Comparison of ENCODE assay signal across 8 cellular contexts in the genomic region with DNA sequence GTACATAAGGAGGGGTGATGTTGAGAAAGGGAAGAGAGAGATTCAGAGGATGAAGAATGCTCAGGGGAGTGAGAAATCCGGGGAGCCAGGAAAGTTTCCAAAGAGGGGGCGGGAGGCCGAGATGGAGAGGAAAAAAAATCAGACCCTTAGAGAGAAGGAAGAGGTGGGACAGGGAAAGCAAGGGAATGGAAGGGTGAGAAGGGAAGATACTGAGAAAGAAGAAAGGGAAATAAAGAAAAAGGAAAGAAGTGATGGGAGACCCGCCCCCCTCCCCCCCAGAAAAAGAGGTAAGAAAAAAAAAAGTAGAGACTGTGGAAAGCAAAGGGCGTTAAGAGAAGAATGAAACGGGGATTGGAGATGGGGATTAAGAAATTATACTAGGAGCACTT. TPM values are rescaled to one million over a fixed set of nuclear protein-coding genes. Genes with fewer than 3 reads are reported as not detected.
DNase-seq lines count a peak whose midpoint lies in the region; ATAC-seq and TF ChIP-seq lines count a peak whose summit lies in the region.

No MANE protein-coding gene starts in this region.

- no peak for ATAC-seq in left cardiac atrium
- ATAC-seq in aorta (ENCODE audit: low FRiP score): no peak
- ATAC-seq in HG02642 (IDR thresholded peaks at IDR 0.05; ENCODE audit: poor library complexity, unreplicated experiment): no peak

- no peaks in the 10 kb centered on the region for H3F3A ChIP-seq in PC-9 (ENCODE audit: insufficient read depth, low read depth)

- H3K9ac ChIP-seq in colonic mucosa (ENCODE audit: low read depth in 2 of 2, low read length in 2 of 2): peak overlapping the region in 1 of 2 donors; percentile 46

- no peaks in the 10 kb centered on the region for H3K79me2 ChIP-seq in PC-9 (ENCODE audit: low read depth)

- intact Hi-C loops in left ventricle myocardium inferior (cut with micrococcal nuclease): no loop called here
- intact Hi-C loops in left cardiac atrium (cut with DNase I): loop anchor here in 1 of 2 donors (10.0 kb wide), 1 partner anchor 284 kb away; no protein-coding TSS in a partner anchor
- intact Hi-C loops in colonic mucosa (cut with DNase I): loop anchor here (10.0 kb wide), 1 partner anchor 264 kb away; the partner anchor contains the start of gene CDYL2
- intact Hi-C loops in aorta (cut with DNase I): no loop called here
- intact Hi-C loops in PC-9 (cut with micrococcal nuclease; ENCODE audit: unreplicated experiment): no loop called here

- peaks cover 20% of the 10 kb centered on the region for H3K27me3 ChIP-seq in left ventricle myocardium inferior (ENCODE audit: low read depth)
- no peaks in the 10 kb centered on the region for H3K27me3 ChIP-seq in colonic mucosa
- H3K27me3 ChIP-seq in muscle layer of duodenum (ENCODE audit: low read depth, low read length): no peaks in the 10 kb centered on the region
- H3K27me3 ChIP-seq in aorta (ENCODE audit: control insufficient read depth in 1 of 2, insufficient read depth in 2 of 2, low read length in 1 of 2): no peaks in the 10 kb centered on the region
- peaks cover 23% of the 10 kb centered on the region; the same call in 1 of the 2 replicates for H3K27me3 ChIP-seq in PC-9 (ENCODE audit: insufficient read depth, low read depth)

- no peak overlapping the region for H2AFZ ChIP-seq in PC-9

- DNase-seq in left ventricle myocardium inferior (no peak), left cardiac atrium (no peak), colonic mucosa (no peak), aorta (no peak), NCI-H2081 (lab: John Stamatoyannopoulos, UW) (no peak), PC-9 (no peak)

- no peak overlapping the region for H3K4me2 ChIP-seq in PC-9

- H3K4me1 ChIP-seq in left ventricle myocardium inferior: peaks cover 14% of the 10 kb centered on the region
- no peaks in the 10 kb centered on the region for H3K4me1 ChIP-seq in colonic mucosa
- H3K4me1 ChIP-seq in muscle layer of duodenum (ENCODE audit: control insufficient read depth in 1 of 2, insufficient read depth in 2 of 2, low read length in 2 of 2): peaks cover 0 to 5% of the 10 kb centered on the region in 2 donors
- no peaks in the 10 kb centered on the region for H3K4me1 ChIP-seq in aorta (ENCODE audit: control insufficient read depth in 1 of 2, insufficient read depth in 2 of 2, low read length in 2 of 2)
- H3K4me1 ChIP-seq in PC-9 (replicated peaks; ENCODE audit: insufficient read depth): no peaks in the 10 kb centered on the region

- CTCF ChIA-PET in PC-9 (lab: Charles Lee): no interaction called here

- H3K27ac ChIP-seq in left ventricle myocardium inferior (replicated peaks): peak overlapping the region; percentile 64
- no peak overlapping the region for H3K27ac ChIP-seq in colonic mucosa
- H3K27ac ChIP-seq in muscle layer of duodenum (ENCODE audit: low read length): no peak overlapping the region
- H3K27ac ChIP-seq in aorta (ENCODE audit: low read depth in 1 of 2, low read length in 2 of 2): no peak overlapping the region
- no peak overlapping the region for H3K27ac ChIP-seq in PC-9

- no peaks in the 10 kb centered on the region for H3K9me3 ChIP-seq in left ventricle myocardium inferior (replicated peaks)
- no peaks in the 10 kb centered on the region for H3K9me3 ChIP-seq in colonic mucosa
- H3K9me3 ChIP-seq in muscle layer of duodenum (ENCODE audit: control insufficient read depth in 1 of 2, low read length in 2 of 2): no peaks in the 10 kb centered on the region
- H3K9me3 ChIP-seq in aorta (ENCODE audit: control insufficient read depth, low read length): no peaks in the 10 kb centered on the region
- no peaks in the 10 kb centered on the region; the same call in 1 of the 2 replicates for H3K9me3 ChIP-seq in PC-9 (ENCODE audit: insufficient read depth, low read depth)

- no TSS peak for BruUV-seq in PC-9 (replicated peaks; lab: Mats Ljungman, UMichigan)

- POLR2A ChIA-PET in PC-9 (lab: Charles Lee; ENCODE audit: unreplicated experiment): no interaction called here

- no peaks in the 10 kb centered on the region for H3K36me3 ChIP-seq in left ventricle myocardium inferior
- no peaks in the 10 kb centered on the region for H3K36me3 ChIP-seq in colonic mucosa
- no peaks in the 10 kb centered on the region for H3K36me3 ChIP-seq in muscle layer of duodenum (ENCODE audit: control insufficient read depth in 1 of 2, insufficient read depth in 2 of 2, low read length in 2 of 2)
- H3K36me3 ChIP-seq in aorta (ENCODE audit: control insufficient read depth in 1 of 2, insufficient read depth in 2 of 2, low read length in 1 of 2): no peaks in the 10 kb centered on the region
- no peaks in the 10 kb centered on the region for H3K36me3 ChIP-seq in PC-9 (ENCODE audit: low read depth)

- H4K20me1 ChIP-seq in PC-9 (ENCODE audit: insufficient read depth): no peaks in the 10 kb centered on the region

- peak overlapping the region; percentile 82 for H3K4me3 ChIP-seq in left ventricle myocardium inferior
- H3K4me3 ChIP-seq in colonic mucosa: peak overlapping the region; percentile 54
- peak overlapping the region; percentile 79 to 93 for H3K4me3 ChIP-seq in muscle layer of duodenum (ENCODE audit: low read depth in 1 of 2, low read length in 2 of 2)
- peak overlapping the region; percentile 39 to 69 for H3K4me3 ChIP-seq in aorta (ENCODE audit: low read length in 2 of 2)
- H3K4me3 ChIP-seq in PC-9: no peak overlapping the region

- 14 to 16% methylated on average over 6 of the region's 6 CpGs for WGBS in aorta, 2 donors

- no peaks in the 10 kb centered on the region for H3K9me2 ChIP-seq in PC-9 (ENCODE audit: insufficient read depth)

- TF ChIP-seq CTCF in left ventricle myocardium inferior (IDR thresholded peaks at IDR 0.05; ENCODE audit: borderline replicate concordance): no peak
- no peak for TF ChIP-seq CTCF in colonic mucosa (IDR thresholded peaks at IDR 0.05)
- no peak for TF ChIP-seq CTCF in PC-9 (conservative IDR thresholded peaks at IDR 0.05)

RNA-seq across cellular contexts. Expression of gene DYNLRB2, which starts 0.5 kb away (rescaled TPM):
- total RNA-seq in left ventricle myocardium inferior (not detected), left cardiac atrium (not detected), colonic mucosa (not detected), aorta (not detected), PC-9 (2021) (not detected in 2 replicates)
- 1 to 10 TPM in 1 of 2 donors, not detected in 1; 1.4 TPM for polyA plus RNA-seq in aorta
